1 cellular context compared by ENCODE assay signal in the genomic region with DNA sequence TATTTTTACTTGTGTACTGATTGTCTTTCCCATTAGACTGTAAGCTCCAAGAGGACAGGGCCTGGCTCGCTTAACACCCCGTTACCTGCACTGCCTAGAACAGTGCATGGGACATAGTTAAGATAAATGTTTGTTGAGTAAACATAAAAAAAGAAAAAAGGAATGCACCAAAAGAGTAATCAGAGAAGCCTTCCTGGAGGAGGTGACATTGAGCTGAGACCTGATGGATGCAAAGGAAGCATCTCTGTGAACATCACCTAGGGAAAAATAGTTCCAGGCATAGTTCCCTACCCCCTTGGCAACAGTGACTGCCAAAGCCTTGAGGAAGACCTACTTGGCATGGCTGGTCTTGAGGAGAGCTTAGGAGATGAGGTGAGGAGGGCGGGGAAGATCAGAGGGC.
TF ChIP-seq lines count a peak whose summit lies in the region.

No MANE protein-coding gene starts in this region.

TF ChIP-seq in K562, 482 proteins besides CTCF, POLR2A, EP300 and RAD21 (continued from another document):
- TF ChIP-seq, protein P1, sequence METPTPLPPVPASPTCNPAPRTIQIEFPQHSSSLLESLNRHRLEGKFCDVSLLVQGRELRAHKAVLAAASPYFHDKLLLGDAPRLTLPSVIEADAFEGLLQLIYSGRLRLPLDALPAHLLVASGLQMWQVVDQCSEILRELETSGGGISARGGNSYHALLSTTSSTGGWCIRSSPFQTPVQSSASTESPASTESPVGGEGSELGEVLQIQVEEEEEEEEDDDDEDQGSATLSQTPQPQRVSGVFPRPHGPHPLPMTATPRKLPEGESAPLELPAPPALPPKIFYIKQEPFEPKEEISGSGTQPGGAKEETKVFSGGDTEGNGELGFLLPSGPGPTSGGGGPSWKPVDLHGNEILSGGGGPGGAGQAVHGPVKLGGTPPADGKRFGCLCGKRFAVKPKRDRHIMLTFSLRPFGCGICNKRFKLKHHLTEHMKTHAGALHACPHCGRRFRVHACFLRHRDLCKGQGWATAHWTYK (CRISPR knock-in tag; IDR thresholded peaks at IDR 0.05): no peak
- TF ChIP-seq KDM1A (IDR thresholded peaks at IDR 0.05) (0 out of 4 replicates have a peak, but pooled peaks of 1 of the 2 experiments have one; percentile 29), E2F8 (IDR thresholded peaks at IDR 0.05; ENCODE audit: low read depth, partially characterized antibody) (no peak), TRIM24 (IDR thresholded peaks at IDR 0.05) (peak in 1 of 2 experiments; percentile 24; a peak in 1 of 4 replicates), ZFP36 (IDR thresholded peaks at IDR 0.05; ENCODE audit: low read depth, low read length, partially characterized antibody) (peak; percentile 96), CBX3 (IDR thresholded peaks at IDR 0.05; ENCODE audit: borderline replicate concordance in 1 of 2, low read length in 2 of 2) (0 out of 3 replicates have a peak, but pooled peaks of 1 of the 2 experiments have one; percentile 41), CBX1 (IDR thresholded peaks at IDR 0.05; ENCODE audit: low read depth) (0 out of 2 replicates have a peak, but pooled peaks have one; percentile 38), TFAP4 (CRISPR knock-in tag; IDR thresholded peaks at IDR 0.05; ENCODE audit: borderline replicate concordance) (no peak), ZNF436 (CRISPR knock-in tag; IDR thresholded peaks at IDR 0.05) (peak; percentile 47; the same call in 1 of the 2 replicates), ZBTB12 (CRISPR knock-in tag; IDR thresholded peaks at IDR 0.05) (no peak)
